Comparison of ENCODE assay signal across 1 cellular context in the genomic region with DNA sequence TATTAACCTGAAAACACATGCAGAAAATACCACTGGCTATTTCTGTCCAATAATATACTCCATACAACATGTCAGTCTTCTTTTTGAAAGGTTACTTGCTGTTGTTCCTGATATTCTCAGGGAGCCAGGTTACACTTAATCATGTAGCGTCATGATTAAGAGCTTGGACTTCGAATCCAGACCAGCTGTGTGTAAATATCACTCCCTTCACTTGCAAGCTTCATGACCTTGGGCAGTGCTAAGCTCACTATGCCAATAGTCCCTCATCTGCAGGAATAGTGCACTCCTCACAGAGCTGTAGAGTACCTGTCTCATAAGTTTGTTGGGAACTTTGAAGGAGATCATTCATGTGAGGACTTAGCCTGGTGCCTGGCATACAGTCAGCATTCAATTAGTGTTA.
TF ChIP-seq lines count a peak whose summit lies in the region.

No MANE protein-coding gene starts in this region.

TF ChIP-seq in GM23338, 12 proteins besides CTCF, POLR2A, EP300 and RAD21 (continued from another document):
- TF ChIP-seq, protein P1, sequence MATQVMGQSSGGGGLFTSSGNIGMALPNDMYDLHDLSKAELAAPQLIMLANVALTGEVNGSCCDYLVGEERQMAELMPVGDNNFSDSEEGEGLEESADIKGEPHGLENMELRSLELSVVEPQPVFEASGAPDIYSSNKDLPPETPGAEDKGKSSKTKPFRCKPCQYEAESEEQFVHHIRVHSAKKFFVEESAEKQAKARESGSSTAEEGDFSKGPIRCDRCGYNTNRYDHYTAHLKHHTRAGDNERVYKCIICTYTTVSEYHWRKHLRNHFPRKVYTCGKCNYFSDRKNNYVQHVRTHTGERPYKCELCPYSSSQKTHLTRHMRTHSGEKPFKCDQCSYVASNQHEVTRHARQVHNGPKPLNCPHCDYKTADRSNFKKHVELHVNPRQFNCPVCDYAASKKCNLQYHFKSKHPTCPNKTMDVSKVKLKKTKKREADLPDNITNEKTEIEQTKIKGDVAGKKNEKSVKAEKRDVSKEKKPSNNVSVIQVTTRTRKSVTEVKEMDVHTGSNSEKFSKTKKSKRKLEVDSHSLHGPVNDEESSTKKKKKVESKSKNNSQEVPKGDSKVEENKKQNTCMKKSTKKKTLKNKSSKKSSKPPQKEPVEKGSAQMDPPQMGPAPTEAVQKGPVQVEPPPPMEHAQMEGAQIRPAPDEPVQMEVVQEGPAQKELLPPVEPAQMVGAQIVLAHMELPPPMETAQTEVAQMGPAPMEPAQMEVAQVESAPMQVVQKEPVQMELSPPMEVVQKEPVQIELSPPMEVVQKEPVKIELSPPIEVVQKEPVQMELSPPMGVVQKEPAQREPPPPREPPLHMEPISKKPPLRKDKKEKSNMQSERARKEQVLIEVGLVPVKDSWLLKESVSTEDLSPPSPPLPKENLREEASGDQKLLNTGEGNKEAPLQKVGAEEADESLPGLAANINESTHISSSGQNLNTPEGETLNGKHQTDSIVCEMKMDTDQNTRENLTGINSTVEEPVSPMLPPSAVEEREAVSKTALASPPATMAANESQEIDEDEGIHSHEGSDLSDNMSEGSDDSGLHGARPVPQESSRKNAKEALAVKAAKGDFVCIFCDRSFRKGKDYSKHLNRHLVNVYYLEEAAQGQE (IDR thresholded peaks at IDR 0.05; ENCODE audit: unreplicated experiment): no peak
- TF ChIP-seq ZNF331 (CRISPR knock-in tag; IDR thresholded peaks at IDR 0.05; ENCODE audit: low read depth) (no peak), ZNF462 (CRISPR knock-in tag; IDR thresholded peaks at IDR 0.05) (no peak), ZNF114 (CRISPR knock-in tag; IDR thresholded peaks at IDR 0.05) (no peak), POLR2AphosphoS5 (IDR thresholded peaks at IDR 0.05; ENCODE audit: low read depth) (no peak), EZH2 (IDR thresholded peaks at IDR 0.05; ENCODE audit: low read depth, unreplicated experiment) (no peak)
- TF ChIP-seq, protein P2, sequence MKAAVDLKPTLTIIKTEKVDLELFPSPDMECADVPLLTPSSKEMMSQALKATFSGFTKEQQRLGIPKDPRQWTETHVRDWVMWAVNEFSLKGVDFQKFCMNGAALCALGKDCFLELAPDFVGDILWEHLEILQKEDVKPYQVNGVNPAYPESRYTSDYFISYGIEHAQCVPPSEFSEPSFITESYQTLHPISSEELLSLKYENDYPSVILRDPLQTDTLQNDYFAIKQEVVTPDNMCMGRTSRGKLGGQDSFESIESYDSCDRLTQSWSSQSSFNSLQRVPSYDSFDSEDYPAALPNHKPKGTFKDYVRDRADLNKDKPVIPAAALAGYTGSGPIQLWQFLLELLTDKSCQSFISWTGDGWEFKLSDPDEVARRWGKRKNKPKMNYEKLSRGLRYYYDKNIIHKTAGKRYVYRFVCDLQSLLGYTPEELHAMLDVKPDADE (IDR thresholded peaks at IDR 0.05): no peak
